ENCODE assay signal across 22 cellular contexts in genomic region chr17:10396529-10397163, GRCh38. TPM values are rescaled to one million over a fixed set of nuclear protein-coding genes. Genes with fewer than 3 reads are reported as not detected.
DNase-seq lines count a peak whose midpoint lies in the region; ATAC-seq and TF ChIP-seq lines count a peak whose summit lies in the region.
"Had no signal": no experiment of that assay in that cellular context is flagged by ENCODE, and none has a peak within 500 bp of the region (broad histone marks: within the 10 kb centered on the region; RNA-seq: fewer than 3 reads in every experiment).

No MANE protein-coding gene starts in this region.

- DNase-seq in GM23338 (ENCODE audit: low spot score), result no peak
- DNase-seq in amniotic epithelial cell (ENCODE audit: low read depth), result peak; percentile 46
- DNase-seq in hepatocyte (ENCODE audit: low spot score), result peak; percentile 34
- no peak for DNase-seq in neuronal stem cell (ENCODE audit: low spot score)
- DNase-seq in ovary, result no peak
- no peak for DNase-seq in putamen (ENCODE audit: low spot score)
- DNase-seq in NCI-H1417 (lab: John Stamatoyannopoulos, UW), result no peak
- DNase-seq: C1 segment of cervical spinal cord; Calu3; CD4-positive, alpha-beta memory T cell; COR-L47; DMS53; DMS79 treated with DMSO at 0.1 percent for 48 hours; GF-D8; GOT3; HFFc6 had no signal

- H2AFZ ChIP-seq in GM23338, result peak overlapping the region; percentile 56; the same call in 1 of the 2 replicates
- H2AFZ ChIP-seq in hepatocyte, result no peak overlapping the region
- no peak overlapping the region for H2AFZ ChIP-seq in neuronal stem cell (ENCODE audit: low read length)

- no peak overlapping the region for H3K18ac ChIP-seq in neuronal stem cell (ENCODE audit: low read length)

- no peak overlapping the region for H2BK5ac ChIP-seq in neuronal stem cell (ENCODE audit: low read length)

- H3K27ac ChIP-seq in GM23338 (ENCODE audit: low read depth), result no peak overlapping the region
- no peak overlapping the region for H3K27ac ChIP-seq in hepatocyte
- H3K27ac ChIP-seq in neuronal stem cell (replicated peaks; ENCODE audit: low read length), result no peak overlapping the region
- H3K27ac ChIP-seq in ovary, result no peak overlapping the region

- no peak for ATAC-seq in GM23338

- H3K27me3 Mint-ChIP-seq in GM23338 (ENCODE audit: insufficient read depth, low read depth, poor library complexity), result peaks cover 1% of the 10 kb centered on the region

- WGBS in hepatocyte (ENCODE audit: low lambda C conversion rate, missing lambda C conversion rate), result 76% methylated on average over 14 of the region's 14 CpGs
- no CpG with 5 or more reads among the region's 14 CpGs for WGBS in neuronal stem cell (ENCODE audit: extremely low coverage in 2 of 2, insufficient read length in 2 of 2, insufficient replicate concordance in 1 of 2), 2 donors
- 61 to 64% (median 61%) methylated on average over 14 of the region's 14 CpGs for WGBS in ovary, 3 donors

- H3K79me1 ChIP-seq in neuronal stem cell (ENCODE audit: low read depth, low read length), result no peaks in the 10 kb centered on the region

- H4K91ac ChIP-seq in neuronal stem cell (ENCODE audit: low read depth, low read length, poor library complexity), result no peak overlapping the region

- no peak overlapping the region for H2BK15ac ChIP-seq in neuronal stem cell (ENCODE audit: low read length)

- H3K9me2 ChIP-seq in GM23338 (ENCODE audit: insufficient read depth), result no peaks in the 10 kb centered on the region; the same call in 1 of the 2 replicates
- no peaks in the 10 kb centered on the region for H3K9me2 ChIP-seq in hepatocyte (replicated peaks; ENCODE audit: insufficient read depth)

- TF ChIP-seq EP300 in ovary (IDR thresholded peaks at IDR 0.05), result no peak

- no peak overlapping the region for H3K9ac ChIP-seq in neuronal stem cell (ENCODE audit: low read depth, low read length, poor library complexity)

- no peaks in the 10 kb centered on the region for H3K9me3 Mint-ChIP-seq in GM23338

- no peaks in the 10 kb centered on the region for H4K20me1 ChIP-seq in GM23338 (replicated peaks; ENCODE audit: insufficient read depth)
- H4K20me1 ChIP-seq in hepatocyte (ENCODE audit: insufficient read depth, poor library complexity, severe bottlenecking), result no peaks in the 10 kb centered on the region

- H2BK12ac ChIP-seq in neuronal stem cell (ENCODE audit: low read length), result peak overlapping the region; percentile 16

- no peak overlapping the region for H3K23ac ChIP-seq in neuronal stem cell (ENCODE audit: low read depth, low read length, poor library complexity)

- no peak overlapping the region for H2BK120ac ChIP-seq in neuronal stem cell (ENCODE audit: low read depth, low read length)

- H3K27me3 ChIP-seq in GM23338 (ENCODE audit: insufficient read depth) (no peaks in the 10 kb centered on the region), hepatocyte (no peaks in the 10 kb centered on the region), neuronal stem cell (ENCODE audit: control insufficient read depth in 3 of 3, insufficient read depth in 3 of 3, low read depth in 1 of 3, low read length in 3 of 3) (peaks cover 0 to 2% (median 0%) of the 10 kb centered on the region in 3 experiments), ovary (no peaks in the 10 kb centered on the region)

- H3K9me3 ChIP-seq in hepatocyte (ENCODE audit: low read depth), result no peaks in the 10 kb centered on the region
- H3K9me3 ChIP-seq in neuronal stem cell (replicated peaks in 1 of 2; ENCODE audit: control insufficient read depth in 2 of 2, insufficient read depth in 1 of 2, low read depth in 1 of 2, low read length in 2 of 2), result no peaks in the 10 kb centered on the region
- no peaks in the 10 kb centered on the region for H3K9me3 ChIP-seq in ovary
- H3K9me3 ChIP-seq: HAP-1 had no signal

- no peak overlapping the region for H3K27ac Mint-ChIP-seq in GM23338
- H3K27ac Mint-ChIP-seq: HFFc6 had no signal

- H3K4me1 Mint-ChIP-seq in GM23338, result no peaks in the 10 kb centered on the region
- H3K4me1 Mint-ChIP-seq: CD4-positive, alpha-beta memory T cell had no signal

- H3K14ac ChIP-seq in neuronal stem cell (ENCODE audit: low read length), result no peak overlapping the region

- H3K4me1 ChIP-seq in GM23338 (ENCODE audit: insufficient read depth) (no peaks in the 10 kb centered on the region), hepatocyte (ENCODE audit: insufficient read depth) (no peaks in the 10 kb centered on the region), neuronal stem cell (ENCODE audit: control insufficient read depth in 2 of 2, insufficient read depth in 1 of 2, low read depth in 1 of 2, low read length in 2 of 2) (no peaks in the 10 kb centered on the region), ovary (ENCODE audit: insufficient read depth) (no peaks in the 10 kb centered on the region)
- H3K4me1 ChIP-seq: HAP-1 had no signal

- no peak overlapping the region for H3K4me3 ChIP-seq in GM23338
- H3K4me3 ChIP-seq in hepatocyte, result no peak overlapping the region
- no peak overlapping the region for H3K4me3 ChIP-seq in neuronal stem cell (ENCODE audit: low read length in 2 of 2)
- H3K4me3 ChIP-seq in ovary, result no peak overlapping the region
- H3K4me3 ChIP-seq: HAP-1 had no signal

- no peak overlapping the region for H3K4ac ChIP-seq in neuronal stem cell (ENCODE audit: low read length)

- H2AK5ac ChIP-seq in neuronal stem cell (ENCODE audit: low read depth, low read length), result no peak overlapping the region

- H3K36me3 Mint-ChIP-seq in GM23338 (ENCODE audit: low read depth), result no peaks in the 10 kb centered on the region
- H3K36me3 Mint-ChIP-seq: CD4-positive, alpha-beta memory T cell had no signal

- no peaks in the 10 kb centered on the region for H3K36me3 ChIP-seq in GM23338 (ENCODE audit: insufficient read depth)
- H3K36me3 ChIP-seq in hepatocyte (replicated peaks; ENCODE audit: insufficient read depth, low read depth), result no peaks in the 10 kb centered on the region
- no peaks in the 10 kb centered on the region for H3K36me3 ChIP-seq in neuronal stem cell (replicated peaks in 1 of 2; ENCODE audit: control insufficient read depth in 2 of 2, insufficient read depth in 2 of 2, low read length in 2 of 2)
- H3K36me3 ChIP-seq in ovary, result no peaks in the 10 kb centered on the region
- H3K36me3 ChIP-seq: HAP-1 had no signal

- intact Hi-C loops in ovary (cut with DNase I), result no loop called here

- H3K79me2 ChIP-seq in GM23338 (replicated peaks; ENCODE audit: insufficient read depth), result no peaks in the 10 kb centered on the region
- no peaks in the 10 kb centered on the region for H3K79me2 ChIP-seq in hepatocyte

- no peak overlapping the region for H4K8ac ChIP-seq in neuronal stem cell (ENCODE audit: low read depth, low read length)

- no peak for TF ChIP-seq POLR2A in ovary (IDR thresholded peaks at IDR 0.05)

- TF ChIP-seq CTCF in GM23338 (conservative IDR thresholded peaks at IDR 0.05; ENCODE audit: low read depth in 2 of 2) (no peak), hepatocyte (IDR thresholded peaks at IDR 0.05; ENCODE audit: poor library complexity) (no peak), ovary (IDR thresholded peaks at IDR 0.05) (no peak)

- no peak overlapping the region for H3K4me3 Mint-ChIP-seq in GM23338
- H3K4me3 Mint-ChIP-seq: CD4-positive, alpha-beta memory T cell; HFFc6 had no signal

- H3K4me2 ChIP-seq in GM23338 (no peak overlapping the region), hepatocyte (no peak overlapping the region), neuronal stem cell (ENCODE audit: insufficient read depth, low read length, poor library complexity, severe bottlenecking) (no peak overlapping the region)

- H3F3A ChIP-seq in GM23338 (replicated peaks; ENCODE audit: low read depth), result no peaks in the 10 kb centered on the region

TF ChIP-seq in GM23338, 12 proteins besides CTCF, POLR2A, EP300 and RAD21 (continues in another document):
- TF ChIP-seq REST (IDR thresholded peaks at IDR 0.05; ENCODE audit: unreplicated experiment) (no peak), ZNF114 (CRISPR knock-in tag; IDR thresholded peaks at IDR 0.05) (no peak), EZH2 (IDR thresholded peaks at IDR 0.05; ENCODE audit: low read depth, unreplicated experiment) (no peak)

RNA-seq across cellular contexts. Expression of gene MYH13, which starts 23.8 kb away (rescaled TPM):
- total RNA-seq in GM23338 (2014; rRNA removed; shearing (Covaris generic)), result not detected in 2 replicates
- polyA plus RNA-seq in GM23338 (2016; fragmentation: Nextera tagmentation; extraction: Ambion mirVana) (not detected in 2 replicates), hepatocyte (not detected in 2 replicates), ovary (not detected)
- total RNA-seq in hepatocyte (0.03 TPM in 1 of 2 replicates, not detected in the other), ovary (not detected)
- polyA plus RNA-seq in neuronal stem cell (2013, experiment 1 of 2), result not detected
- not detected for polyA plus RNA-seq in neuronal stem cell (2013, experiment 2 of 2)
- total RNA-seq: A172; A673; Calu3; CD4-positive, alpha-beta memory T cell; G401; HFFc6 had no signal
- polyA plus RNA-seq: BJ; CD4-positive, alpha-beta memory T cell had no signal

RNA-seq across cellular contexts. Expression of gene MYH8, which starts 25.1 kb away (rescaled TPM):
- not detected in 2 replicates for total RNA-seq in GM23338 (2014; rRNA removed; shearing (Covaris generic))
- polyA plus RNA-seq in GM23338 (2016; fragmentation: Nextera tagmentation; extraction: Ambion mirVana) (not detected in 2 replicates), hepatocyte (0.11 TPM in 1 of 2 replicates, not detected in the other), ovary (not detected)
- total RNA-seq in hepatocyte (not detected in 2 replicates), ovary (not detected)
- not detected for polyA plus RNA-seq in neuronal stem cell (2013, experiment 1 of 2)
- polyA plus RNA-seq in neuronal stem cell (2013, experiment 2 of 2), result not detected
- total RNA-seq: A172; A673; Calu3; CD4-positive, alpha-beta memory T cell; Daoy; G401; HFFc6 had no signal
- polyA plus RNA-seq: BJ; CD4-positive, alpha-beta memory T cell had no signal

Comparison
In these comparisons a context has a peak if more than half of its experiments do, and no peak if none do; other contexts are left out.
1. DNase-seq: peak in amniotic epithelial cell (single experiment) and hepatocyte (single experiment); none in GM23338 (single experiment), neuronal stem cell (single experiment), ovary (0 of 5), putamen (single experiment) and NCI-H1417 (0 of 3).